ENCODE assay signal across 27 cellular contexts in the genomic region with DNA sequence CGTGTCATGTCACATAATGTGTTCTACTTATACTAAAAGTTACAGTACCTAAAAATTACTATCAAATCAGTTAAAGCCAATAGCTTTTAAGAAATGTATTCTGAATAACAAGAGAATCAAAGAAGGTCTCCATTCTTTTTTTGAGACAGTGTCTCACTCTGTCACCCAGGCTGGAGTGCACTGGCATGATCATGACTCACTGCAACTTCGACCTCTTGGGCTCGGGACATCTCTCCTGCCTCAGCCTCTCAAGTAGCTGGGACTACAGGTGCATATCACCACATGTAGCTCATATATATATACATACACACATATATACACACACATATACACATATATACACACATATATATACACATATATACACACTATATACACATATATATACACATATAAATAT.
"Had no signal": no experiment of that assay in that cellular context is flagged by ENCODE, and none has a peak within 500 bp of the region (broad histone marks: within the 10 kb centered on the region; RNA-seq: fewer than 3 reads in every experiment).

No MANE protein-coding gene starts in this region.

- H3K27ac Mint-ChIP-seq: activated CD4-positive, alpha-beta memory T cell treated with anti-CD3 and anti-CD28 coated beads for 36 hours; activated CD4-positive, alpha-beta T cell treated with anti-CD3 and anti-CD28 coated beads, Interleukin-2, amount 10 ng/mL, durations not matched to agents 24 days and 14 days; activated naive CD4-positive, alpha-beta T cell treated with anti-CD3 and anti-CD28 coated beads for 36 hours; activated naive CD8-positive, alpha-beta T cell treated with anti-CD3 and anti-CD28 coated beads, Interleukin-2, amount 10 ng/mL, durations not matched to agents 7 days and 5 days; activated T-helper 1 cell treated with anti-CD3 and anti-CD28 coated beads, Interleukin-12 subunit alpha, Interleukin-12 subunit beta, Interleukin-2, Interleukin-4 antibody, amounts not matched to agents 30 ng/mL and 10 ng/mL and 1 ng/mL, durations not matched to agents 14 hours and 24 hours and 36 hours; dendritic cell treated with granulocyte-macrophage colony-stimulating factor and Interleukin-4, amounts not matched to agents 40 ng/mL and 50 ng/mL, for 4 days had no signal

- H3K27me3 ChIP-seq: breast epithelium, esophagus squamous epithelium, heart right ventricle, left lung, ovary, spleen, tibial nerve had no signal

- H3K27me3 Mint-ChIP-seq: activated CD4-positive, alpha-beta memory T cell treated with anti-CD3 and anti-CD28 coated beads for 36 hours; activated CD4-positive, alpha-beta T cell treated with anti-CD3 and anti-CD28 coated beads, Interleukin-2, amount 10 ng/mL, durations not matched to agents 24 days and 14 days; activated naive CD8-positive, alpha-beta T cell treated with anti-CD3 and anti-CD28 coated beads, Interleukin-2, amount 10 ng/mL, durations not matched to agents 7 days and 5 days; central memory CD8-positive, alpha-beta T cell; dendritic cell treated with granulocyte-macrophage colony-stimulating factor and Interleukin-4, amounts not matched to agents 40 ng/mL and 50 ng/mL, for 4 days; naive B cell; T-cell had no signal

- H3K36me3 Mint-ChIP-seq: naive B cell had no signal

- H3K4me3 ChIP-seq: breast epithelium, esophagus squamous epithelium, heart right ventricle, left lung, lower lobe of right lung, ovary, psoas muscle, spleen, tibial nerve had no signal

- H3K9me3 Mint-ChIP-seq: activated CD4-positive, alpha-beta memory T cell treated with anti-CD3 and anti-CD28 coated beads for 36 hours; activated CD4-positive, alpha-beta T cell treated with anti-CD3 and anti-CD28 coated beads, Interleukin-2, amount 10 ng/mL, durations not matched to agents 24 days and 14 days; activated T-helper 1 cell treated with anti-CD3 and anti-CD28 coated beads, Interleukin-12 subunit alpha, Interleukin-12 subunit beta, Interleukin-2, Interleukin-4 antibody, amounts not matched to agents 30 ng/mL and 10 ng/mL and 1 ng/mL, durations not matched to agents 14 hours and 24 hours and 36 hours; central memory CD8-positive, alpha-beta T cell; dendritic cell treated with granulocyte-macrophage colony-stimulating factor and Interleukin-4, amounts not matched to agents 40 ng/mL and 50 ng/mL, for 4 days; T-cell had no signal

- DNase-seq: activated CD4-positive, alpha-beta memory T cell treated with anti-CD3 and anti-CD28 coated beads for 36 hours; activated CD4-positive, alpha-beta T cell treated with anti-CD3 and anti-CD28 coated beads, Interleukin-2, amount 10 ng/mL, durations not matched to agents 24 days and 14 days; activated CD8-positive, alpha-beta memory T cell treated with anti-CD3 and anti-CD28 coated beads, Interleukin-2, amount 50 U/mL, for 4 hours; activated effector memory CD4-positive, alpha-beta T cell treated with anti-CD3 and anti-CD28 coated beads, Interleukin-2, amount 50 U/mL, for 16 hours; activated naive CD4-positive, alpha-beta T cell treated with anti-CD3 and anti-CD28 coated beads for 36 hours; activated naive CD8-positive, alpha-beta T cell treated with anti-CD3 and anti-CD28 coated beads, Interleukin-2, amount 10 ng/mL, durations not matched to agents 7 days and 5 days; activated T-cell treated with anti-CD3 and anti-CD28 coated beads, Interleukin-2, amount 50 U/mL, for 1 hour; amniotic stem cell; esophagus squamous epithelium; foreskin melanocyte; heart right ventricle; kidney glomerular epithelial cell; left lung; lower lobe of right lung; naive B cell; nephron progenitor cell; ovary; psoas muscle; spleen; stimulated activated naive CD4-positive, alpha-beta T cell; T-cell had no signal

- H3K9me3 ChIP-seq: breast epithelium, esophagus squamous epithelium, left lung, lower lobe of right lung, ovary, psoas muscle, spleen, tibial nerve had no signal

- H3K27ac ChIP-seq: breast epithelium, esophagus squamous epithelium, heart right ventricle, left lung, lower lobe of right lung, ovary, psoas muscle, tibial nerve, VCaP had no signal

- ATAC-seq: heart right ventricle, left lung, lower lobe of right lung, T-cell had no signal

- H3K4me3 Mint-ChIP-seq: activated CD4-positive, alpha-beta memory T cell treated with anti-CD3 and anti-CD28 coated beads for 36 hours; activated CD4-positive, alpha-beta T cell treated with anti-CD3 and anti-CD28 coated beads, Interleukin-2, amount 10 ng/mL, durations not matched to agents 24 days and 14 days; activated naive CD4-positive, alpha-beta T cell treated with anti-CD3 and anti-CD28 coated beads for 36 hours; activated naive CD8-positive, alpha-beta T cell treated with anti-CD3 and anti-CD28 coated beads, Interleukin-2, amount 10 ng/mL, durations not matched to agents 7 days and 5 days; activated T-helper 1 cell treated with anti-CD3 and anti-CD28 coated beads, Interleukin-12 subunit alpha, Interleukin-12 subunit beta, Interleukin-2, Interleukin-4 antibody, amounts not matched to agents 30 ng/mL and 10 ng/mL and 1 ng/mL, durations not matched to agents 14 hours and 24 hours and 36 hours; central memory CD8-positive, alpha-beta T cell; dendritic cell treated with granulocyte-macrophage colony-stimulating factor and Interleukin-4, amounts not matched to agents 40 ng/mL and 50 ng/mL, for 4 days; naive B cell; nephron progenitor cell; T-cell had no signal

- H3K36me3 ChIP-seq: breast epithelium, ovary, tibial nerve had no signal

- H3K4me1 ChIP-seq: breast epithelium, esophagus squamous epithelium, psoas muscle had no signal
